In genomic region chr19:12364391-12365093, GRCh38 we compare ENCODE assay signal across 8 cellular contexts. TPM values are rescaled to one million over a fixed set of nuclear protein-coding genes. Genes with fewer than 3 reads are reported as not detected.
A peak's percentile ranks its signal among the peaks of the same experiment; 100 is the strongest.
DNase-seq lines count a peak whose midpoint lies in the region; ATAC-seq, FAIRE-seq and TF ChIP-seq lines count a peak whose summit lies in the region.

No MANE protein-coding gene starts in this region.

- whole genome bisulfite sequencing in GM23248 (ENCODE audit: low coverage in 1 of 2, low lambda C conversion rate in 2 of 2, missing lambda C conversion rate in 2 of 2), 2 experiments = 6% methylated on average over 18 to 22 of the region's 22 CpGs

- H3K4me1 ChIP-seq in ACC112 (ENCODE audit: control insufficient read depth, insufficient read depth, low read length, unreplicated experiment) = peaks cover 2% of the 10 kb centered on the region
- peaks cover 6% of the 10 kb centered on the region; the same call in 1 of the 2 replicates for H3K4me1 ChIP-seq in GM23248 (ENCODE audit: insufficient read depth)
- no peaks in the 10 kb centered on the region for H3K4me1 ChIP-seq in fibroblast of lung (ENCODE audit: control insufficient read depth, extremely low read depth, insufficient read depth, low read length)

- peaks cover 11% of the 10 kb centered on the region for H3K79me2 ChIP-seq in ACC112 (ENCODE audit: control insufficient read depth, insufficient read depth, low read length, unreplicated experiment)
- peaks cover 6% of the 10 kb centered on the region for H3K79me2 ChIP-seq in GM23248 (ENCODE audit: insufficient read depth)
- no peaks in the 10 kb centered on the region for H3K79me2 ChIP-seq in fibroblast of lung (ENCODE audit: control insufficient read depth, insufficient read depth, low read length)

- peak overlapping the region; percentile 95 for H3K9ac ChIP-seq in GM23248
- peak overlapping the region; percentile 57 for H3K9ac ChIP-seq in fibroblast of lung (ENCODE audit: insufficient read depth, low read length)

- no peaks in the 10 kb centered on the region for H3K36me3 ChIP-seq in ACC112 (ENCODE audit: insufficient read depth, low read length)
- H3K36me3 ChIP-seq in GM23248 (ENCODE audit: low read depth) = no peaks in the 10 kb centered on the region
- no peaks in the 10 kb centered on the region for H3K36me3 ChIP-seq in fibroblast of lung (ENCODE audit: control insufficient read depth, insufficient read depth, low read length)

- peaks cover 9% of the 10 kb centered on the region for H3F3A ChIP-seq in GM23248 (ENCODE audit: insufficient read depth)

- H3K27ac ChIP-seq in ACC112 (ENCODE audit: low read depth, low read length) = peak overlapping the region; percentile 85; the same call in 1 of the 2 replicates
- peak overlapping the region; percentile 85 for H3K27ac ChIP-seq in GM23248
- H3K27ac ChIP-seq in fibroblast of lung (ENCODE audit: insufficient read depth, low read length) = peak overlapping the region; percentile 61

- H3K4me2 ChIP-seq in GM23248 (ENCODE audit: unreplicated experiment) (peak overlapping the region; percentile 92), fibroblast of lung (ENCODE audit: extremely low read depth, insufficient read depth, low read length) (peak overlapping the region; percentile 77)

- H3K9me3 Mint-ChIP-seq in nephron = peaks cover 29% of the 10 kb centered on the region

- H3K27me3 ChIP-seq in ACC112 (ENCODE audit: insufficient read depth, low read length) (no peaks in the 10 kb centered on the region), GM23248 (replicated peaks; ENCODE audit: insufficient read depth) (no peaks in the 10 kb centered on the region), fibroblast of lung (ENCODE audit: control insufficient read depth, insufficient read depth, low read length) (no peaks in the 10 kb centered on the region)

- FAIRE-seq in D721Med (lab: Jason Lieb, UNC) = no peak

- H3K4me3 ChIP-seq in ACC112 (ENCODE audit: low read depth, low read length) = peak overlapping the region; percentile 96
- H3K4me3 ChIP-seq in GM23248 = peak overlapping the region; percentile 96
- peak overlapping the region; percentile 85 for H3K4me3 ChIP-seq in WI38 (ENCODE audit: low read depth, low read length)
- peak overlapping the region; percentile 46 to 86 (median 58) for H3K4me3 ChIP-seq in fibroblast of lung (replicated peaks in 1 of 4; ENCODE audit: control extremely low read depth in 1 of 4, insufficient read depth in 1 of 4, low read depth in 3 of 4, low read length in 4 of 4)

- DNase-seq in GM23248 = peak; percentile 71
- peak; percentile 6 to 10 for DNase-seq in fibroblast of lung (ENCODE audit: low read depth in 2 of 2)
- DNase-seq in D721Med (ENCODE audit: insufficient read length, low spot score) = no peak

- ATAC-seq in GM19397 (IDR thresholded peaks at IDR 0.05; ENCODE audit: unreplicated experiment) (no peak), HG03095 (IDR thresholded peaks at IDR 0.05; ENCODE audit: unreplicated experiment) (no peak)

- H3K36me3 Mint-ChIP-seq in nephron (ENCODE audit: low read depth) = peaks cover 32% of the 10 kb centered on the region

- TF ChIP-seq CTCF in WI38 (IDR thresholded peaks at IDR 0.05; ENCODE audit: low read depth, low read length) (no peak), fibroblast of lung (conservative IDR thresholded peaks at IDR 0.05 in 1 of 2, IDR thresholded peaks at IDR 0.05 in 1 of 2; ENCODE audit: low read depth in 1 of 2, low read length in 2 of 2) (no peak), nephron (IDR thresholded peaks at IDR 0.05; ENCODE audit: unreplicated experiment in 3 of 3) (no peak), D721Med (IDR thresholded peaks at IDR 0.05; ENCODE audit: insufficient read depth, missing control alignments) (no peak)

- H3K9me3 ChIP-seq in GM23248 (ENCODE audit: low read depth) (no peaks in the 10 kb centered on the region), fibroblast of lung (ENCODE audit: control insufficient read depth, insufficient read depth, low read depth, low read length) (no peaks in the 10 kb centered on the region)

- H3K27me3 Mint-ChIP-seq in nephron (ENCODE audit: low read depth) = peaks cover 3% of the 10 kb centered on the region

- peak overlapping the region; percentile 95 to 96 (median 96) for H3K4me3 Mint-ChIP-seq in nephron

- in situ Hi-C loops in GM23248 (cut with MboI) = no loop called here

- H3K9me2 ChIP-seq in GM23248 (ENCODE audit: insufficient read depth) = no peaks in the 10 kb centered on the region

- peaks cover 23% of the 10 kb centered on the region for H3K4me1 Mint-ChIP-seq in nephron

- H3K27ac Mint-ChIP-seq in nephron = peak overlapping the region; percentile 92 to 97 (median 94)

- H2AFZ ChIP-seq in ACC112 (ENCODE audit: low read length, unreplicated experiment) (peak overlapping the region; percentile 68), GM23248 (peak overlapping the region; percentile 97), fibroblast of lung (ENCODE audit: low read length) (peak overlapping the region; percentile 46)

- no peaks in the 10 kb centered on the region for H4K20me1 ChIP-seq in GM23248 (ENCODE audit: insufficient read depth)
- no peaks in the 10 kb centered on the region for H4K20me1 ChIP-seq in fibroblast of lung (ENCODE audit: control insufficient read depth, extremely low read depth, insufficient read depth, low read length)

RNA-seq across cellular contexts. Expression of gene ZNF442, which starts 0.9 kb away (rescaled TPM):
- 2.1 and 3.6 TPM in 2 replicates for total RNA-seq in GM23248 (2014; rRNA removed; shearing (Covaris generic))
- 0.71 and 1.3 TPM in 2 replicates for polyA plus RNA-seq in GM23248 (2016; fragmentation: Nextera tagmentation; extraction: Ambion mirVana)
- total RNA-seq in fibroblast of lung = 2.3 and 5.1 TPM in 2 replicates
- 0.81 and 1.2 TPM in 2 replicates for polyA plus RNA-seq in fibroblast of lung
- 0.46 and 0.58 TPM in 2 replicates for polyA plus RNA-seq in fibroblast of lung (2012)
- 0.11 TPM in 1 of 2 replicates, not detected in the other for polyA minus RNA-seq in fibroblast of lung (ENCODE audit: low replicate concordance)

RNA-seq across cellular contexts. Expression of gene ZNF563, which starts 31.1 kb away (rescaled TPM):
- total RNA-seq in GM23248 (2014; rRNA removed; shearing (Covaris generic)) = 1.8 and 16.4 TPM in 2 replicates
- 2.6 and 2.8 TPM in 2 replicates for polyA plus RNA-seq in GM23248 (2016; fragmentation: Nextera tagmentation; extraction: Ambion mirVana)
- 3.1 and 5.3 TPM in 2 replicates for total RNA-seq in fibroblast of lung
- 2.1 and 2.4 TPM in 2 replicates for polyA plus RNA-seq in fibroblast of lung
- 1.4 and 1.8 TPM in 2 replicates for polyA plus RNA-seq in fibroblast of lung (2012)
- not detected in 2 replicates for polyA minus RNA-seq in fibroblast of lung (ENCODE audit: low replicate concordance)

RNA-seq across cellular contexts. Expression of gene ZNF799, which starts 36.5 kb away (rescaled TPM):
- 1.8 and 2.5 TPM in 2 replicates for total RNA-seq in GM23248 (2014; rRNA removed; shearing (Covaris generic))
- polyA plus RNA-seq in GM23248 (2016; fragmentation: Nextera tagmentation; extraction: Ambion mirVana) (1.8 and 2.2 TPM in 2 replicates), fibroblast of lung (1.6 and 1.7 TPM in 2 replicates)
- 2.3 and 3.1 TPM in 2 replicates for total RNA-seq in fibroblast of lung
- polyA plus RNA-seq in fibroblast of lung (2012) = 1.0 and 1.2 TPM in 2 replicates
- not detected in 2 replicates for polyA minus RNA-seq in fibroblast of lung (ENCODE audit: low replicate concordance)

Comparison
In these comparisons a context has a peak if more than half of its experiments do, and no peak if none do; other contexts are left out.
1. H2AFZ ChIP-seq: peak in every context shown above with its lines; median percentile 97 in GM23248; 68 in ACC112; 46 in fibroblast of lung.